In the genomic region with DNA sequence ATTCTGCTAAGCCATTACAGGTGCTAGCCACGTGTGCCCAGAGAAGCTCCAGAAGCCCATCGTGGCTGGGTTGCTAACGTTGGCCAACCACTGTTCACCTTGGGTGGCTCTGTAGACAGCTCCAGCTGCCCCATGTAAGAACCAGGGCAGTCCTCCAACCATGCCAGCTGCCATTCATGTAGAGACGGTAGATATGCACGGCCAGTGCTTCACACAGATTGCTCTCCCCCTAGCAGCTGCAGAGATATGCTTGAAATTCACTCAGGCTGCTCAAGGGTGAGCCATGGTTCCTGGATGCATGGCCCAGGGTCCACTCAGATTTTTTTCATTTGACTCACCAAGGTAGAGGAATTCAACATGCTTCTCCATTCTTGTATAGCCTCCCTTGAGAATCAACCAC, we compare ENCODE assay signal across 17 cellular contexts. TPM values are rescaled to one million over a fixed set of nuclear protein-coding genes. Genes with fewer than 3 reads are reported as not detected.
DNase-seq lines count a peak whose midpoint lies in the region; ATAC-seq and TF ChIP-seq lines count a peak whose summit lies in the region.
"Had no signal": no experiment of that assay in that cellular context is flagged by ENCODE, and none has a peak within 500 bp of the region (broad histone marks: within the 10 kb centered on the region; RNA-seq: fewer than 3 reads in every experiment).

No MANE protein-coding gene starts in this region.

- H3K9me2 ChIP-seq in GM23248 (ENCODE audit: insufficient read depth), result no peaks in the 10 kb centered on the region

- peaks cover 49% of the 10 kb centered on the region for H3K4me1 ChIP-seq in psoas muscle
- H3K4me1 ChIP-seq in GM23248 (ENCODE audit: insufficient read depth), result peaks cover 5% of the 10 kb centered on the region; the same call in 1 of the 2 replicates

- no peaks in the 10 kb centered on the region for H3K79me2 ChIP-seq in GM23248 (ENCODE audit: insufficient read depth)

- peak in 3 of 4 donors; percentile 29 to 63 (median 49) for ATAC-seq in psoas muscle
- ATAC-seq: activated T-cell treated with anti-CD3 and anti-CD28 coated beads, Interleukin-2, amount 50 U/mL, for 4 hours; natural killer cell treated with Interleukin-12 subunit alpha and Interleukin-12 subunit beta and Interleukin-15 and Interleukin-18, amount 100 ng/mL, for 72 hours; Panc1 had no signal

- no peaks in the 10 kb centered on the region for H3K27me3 ChIP-seq in psoas muscle (ENCODE audit: insufficient read depth in 3 of 3, low read length in 2 of 3)
- H3K27me3 ChIP-seq in GM23248 (replicated peaks; ENCODE audit: insufficient read depth), result peaks cover 9% of the 10 kb centered on the region; the same call in 1 of the 2 replicates
- no peaks in the 10 kb centered on the region for H3K27me3 ChIP-seq in H7 (ENCODE audit: control insufficient read depth, insufficient read depth, low read length)
- H3K27me3 ChIP-seq: right atrium auricular region, tibial artery had no signal

- H3K27ac ChIP-seq in psoas muscle (no peak overlapping the region), GM23248 (no peak overlapping the region)
- H3K27ac ChIP-seq: epithelial cell of prostate, left ventricle myocardium inferior, right atrium auricular region had no signal

- H4K20me1 ChIP-seq in GM23248 (ENCODE audit: insufficient read depth), result no peaks in the 10 kb centered on the region

- H3K4me3 ChIP-seq in astrocyte of the spinal cord (ENCODE audit: low read depth, low read length), result no peak overlapping the region
- H3K4me3 ChIP-seq in psoas muscle, result no peak overlapping the region
- H3K4me3 ChIP-seq in GM23248, result no peak overlapping the region
- no peak overlapping the region for H3K4me3 ChIP-seq in H7 (ENCODE audit: insufficient read depth, low read depth, low read length)
- H3K4me3 ChIP-seq: left ventricle myocardium inferior, right atrium auricular region, tibial artery had no signal

- no peak overlapping the region for H3K4me2 ChIP-seq in GM23248 (ENCODE audit: unreplicated experiment)

- peaks cover 17% of the 10 kb centered on the region for H3F3A ChIP-seq in GM23248 (ENCODE audit: insufficient read depth)

- WGBS in psoas muscle, 3 donors, result 24 to 35% (median 33%) methylated on average over 5 of the region's 5 CpGs
- 92 to 96% methylated on average over 5 of the region's 5 CpGs for WGBS in GM23248 (ENCODE audit: low coverage in 1 of 2, low lambda C conversion rate in 2 of 2, missing lambda C conversion rate in 2 of 2), 2 experiments

- no peak overlapping the region for H3K9ac ChIP-seq in GM23248

- in situ Hi-C loops in astrocyte of the spinal cord (cut with HindIII; ENCODE audit: low sequenced_read_pairs), result no loop called here
- in situ Hi-C loops in GM23248 (cut with MboI), result no loop called here

- intact Hi-C loops in psoas muscle (cut with DNase I), result loop anchor here in 1 of 2 donors (10.0 kb wide), 1 partner anchor 249 kb away; no protein-coding TSS in a partner anchor

- DNase-seq in Daoy (ENCODE audit: low read depth), result peak; percentile 60
- peak; percentile 73 for DNase-seq in NCI-H2196 (lab: John Stamatoyannopoulos, UW; ENCODE audit: unreplicated experiment)
- peak; percentile 24 for DNase-seq in astrocyte of the spinal cord (ENCODE audit: low read depth, low spot score)
- no peak for DNase-seq in psoas muscle
- DNase-seq in GM23248, result no peak
- DNase-seq in activated naive CD4-positive, alpha-beta T cell treated with Interleukin-2 at 50 U/mL for 16 hours, result no peak
- DNase-seq in H7, result no peak
- DNase-seq in NCI-H524 treated with DMSO at 0.1 percent for 48 hours (lab: John Stamatoyannopoulos, UW), result no peak
- DNase-seq: activated T-cell treated with anti-CD3 and anti-CD28 coated beads, Interleukin-2, amount 50 U/mL, for 4 hours; left ventricle myocardium inferior; stimulated activated CD8-positive, alpha-beta memory T cell treated with anti-CD3 and anti-CD28 coated beads, Interleukin-4, amount 100 ng/mL, for 48 hours; T-helper 2 cell; tibial artery had no signal

- H2AFZ ChIP-seq in GM23248, result no peak overlapping the region

- TF ChIP-seq CTCF in astrocyte of the spinal cord (IDR thresholded peaks at IDR 0.05; ENCODE audit: low read depth, low read length) (no peak), psoas muscle (IDR thresholded peaks at IDR 0.05) (no peak)

- H3K9me3 ChIP-seq in psoas muscle (no peaks in the 10 kb centered on the region), GM23248 (ENCODE audit: low read depth) (no peaks in the 10 kb centered on the region)
- H3K9me3 ChIP-seq: left ventricle myocardium inferior, right atrium auricular region, tibial artery had no signal

- H3K36me3 ChIP-seq in psoas muscle (ENCODE audit: insufficient read depth in 1 of 2, low read depth in 1 of 2), result no peaks in the 10 kb centered on the region
- no peaks in the 10 kb centered on the region for H3K36me3 ChIP-seq in GM23248 (ENCODE audit: low read depth)
- H3K36me3 ChIP-seq in H7 (replicated peaks; ENCODE audit: control insufficient read depth, insufficient read depth, low read length), result no peaks in the 10 kb centered on the region
- H3K36me3 ChIP-seq: left ventricle myocardium inferior, right atrium auricular region, tibial artery had no signal

RNA-seq across cellular contexts. Expression of a gene that starts 31.0 kb away (rescaled TPM):
- total RNA-seq in Daoy (2014; rRNA removed; shearing (Covaris generic)), result 9.3 and 22.6 TPM in 2 replicates
- total RNA-seq in psoas muscle, result 100 to 1,000 TPM in 1 of 4 donors, 10 to 100 TPM in 2, 1 to 10 TPM in 1; 2.4 to 185 (median 13.8) TPM
- 100 to 1,000 TPM in 2 of 3 donors, 10 to 100 TPM in 1; 30.7 to 288 (median 189) TPM for polyA plus RNA-seq in psoas muscle
- 0.54 TPM in 1 of 2 replicates, not detected in the other for total RNA-seq in GM23248 (2014; rRNA removed; shearing (Covaris generic))
- polyA plus RNA-seq in GM23248 (2016; fragmentation: Nextera tagmentation; extraction: Ambion mirVana), result 1.0 and 1.2 TPM in 2 replicates
- total RNA-seq in H7 (2014; rRNA removed; shearing (Covaris generic)), result 3.7 and 7.5 TPM in 2 replicates

Comparison
In these comparisons a context has a peak if more than half of its experiments do, and no peak if none do; other contexts are left out.
1. DNase-seq: peak in Daoy (single experiment), NCI-H2196 (single experiment) and astrocyte of the spinal cord (single experiment); none in psoas muscle (0 of 2), GM23248 (single experiment), activated naive CD4-positive, alpha-beta T cell treated with Interleukin-2 at 50 U/mL for 16 hours (single experiment), H7 (single experiment) and NCI-H524 treated with DMSO at 0.1 percent for 48 hours (single experiment).